8 cellular contexts compared by ENCODE assay signal in genomic region chr17:10616502-10617119, GRCh38. TPM values are rescaled to one million over a fixed set of nuclear protein-coding genes. Genes with fewer than 3 reads are reported as not detected.
A peak's percentile ranks its signal among the peaks of the same experiment; 100 is the strongest.
DNase-seq lines count a peak whose midpoint lies in the region; ATAC-seq, FAIRE-seq and TF ChIP-seq lines count a peak whose summit lies in the region.

No MANE protein-coding gene starts in this region.

- peak; percentile 98 for TF ChIP-seq CTCF in CD4-positive, alpha-beta T cell (IDR thresholded peaks at IDR 0.05)
- TF ChIP-seq CTCF in activated B cell treated with CpG ODN at 0.5 μM for 24 hours (IDR thresholded peaks at IDR 0.05): peak; percentile 94
- peak; percentile 93 for TF ChIP-seq CTCF in bronchial epithelial cell (IDR thresholded peaks at IDR 0.05; ENCODE audit: insufficient read depth, low read length, severe bottlenecking)
- TF ChIP-seq CTCF in kidney (IDR thresholded peaks at IDR 0.05; ENCODE audit: borderline replicate concordance, extremely low read depth, insufficient read depth): peak; percentile 94

- H3K27me3 ChIP-seq in CD4-positive, alpha-beta T cell (ENCODE audit: control insufficient read depth, insufficient read depth, low read length): no peaks in the 10 kb centered on the region
- H3K27me3 ChIP-seq in bronchial epithelial cell (ENCODE audit: control insufficient read depth, insufficient read depth, low read length): no peaks in the 10 kb centered on the region

- peak; percentile 50 to 75 (median 56) for DNase-seq in CD4-positive, alpha-beta T cell
- DNase-seq in NCI-H1694 treated with DMSO at 0.1 percent for 48 hours (lab: John Stamatoyannopoulos, UW) (peak; percentile 53), activated B cell treated with CpG ODN at 0.5 μM for 24 hours (peak; percentile 65), bronchial epithelial cell (ENCODE audit: low read depth) (peak; percentile 63), kidney (peak; percentile 82)
- peak; percentile 83 for DNase-seq in stimulated activated CD4-positive, alpha-beta T cell treated with anti-CD3 and anti-CD28 coated beads, Interleukin-2, amount 100 ng/mL, for 24 hours

- H3K9me3 ChIP-seq in CD4-positive, alpha-beta T cell (ENCODE audit: control insufficient read depth, low read length): no peaks in the 10 kb centered on the region
- no peaks in the 10 kb centered on the region for H3K9me3 ChIP-seq in kidney (ENCODE audit: control insufficient read depth in 1 of 2, low read length in 2 of 2)

- no peak overlapping the region for H3K27ac ChIP-seq in CD4-positive, alpha-beta T cell (ENCODE audit: low read depth, low read length)
- H3K27ac ChIP-seq in kidney (ENCODE audit: low read depth in 2 of 2, low read length in 2 of 2): no peak overlapping the region

- no peaks in the 10 kb centered on the region for H3K9me3 Mint-ChIP-seq in CD4-positive, alpha-beta T cell
- H3K9me3 Mint-ChIP-seq in activated B cell treated with CpG ODN at 0.5 μM for 24 hours: no peaks in the 10 kb centered on the region

- H3K36me3 Mint-ChIP-seq in CD4-positive, alpha-beta T cell (ENCODE audit: low read depth): no peaks in the 10 kb centered on the region
- H3K36me3 Mint-ChIP-seq in activated B cell treated with CpG ODN at 0.5 μM for 24 hours (ENCODE audit: low read depth): no peaks in the 10 kb centered on the region

- H3K36me3 ChIP-seq in bronchial epithelial cell (ENCODE audit: control insufficient read depth, insufficient read depth, low read length) (no peaks in the 10 kb centered on the region), kidney (ENCODE audit: control insufficient read depth in 1 of 2, insufficient read depth in 2 of 2, low read length in 2 of 2) (no peaks in the 10 kb centered on the region)

- ATAC-seq in CD4-positive, alpha-beta T cell (ENCODE audit: poor library complexity): peak; percentile 74
- peak; percentile 49 for ATAC-seq in GM21825 (IDR thresholded peaks at IDR 0.05; ENCODE audit: unreplicated experiment)
- peak; percentile 74 for ATAC-seq in activated B cell treated with CpG ODN at 0.5 μM for 24 hours (ENCODE audit: low read depth)
- ATAC-seq in GM18873 (IDR thresholded peaks at IDR 0.05; ENCODE audit: low FRiP score, unreplicated experiment): no peak

- H3K27ac Mint-ChIP-seq in CD4-positive, alpha-beta T cell: no peak overlapping the region
- H3K27ac Mint-ChIP-seq in activated B cell treated with CpG ODN at 0.5 μM for 24 hours: no peak overlapping the region

- intact Hi-C loops in CD4-positive, alpha-beta T cell (cut with DNase I, micrococcal nuclease): loop anchor here (5.0 to 10.0 kb wide), 2 partner anchors 689 to 892 kb away; no protein-coding TSS in a partner anchor
- intact Hi-C loops in activated B cell treated with CpG ODN at 0.5 μM for 24 hours (cut with micrococcal nuclease): loop anchor here (1.0 to 10.0 kb wide), 2 partner anchors 229 to 1042 kb away; partner anchors contain the start of genes CFAP52 and STX8
- intact Hi-C loops in kidney (cut with DNase I): loop anchor here (10.0 kb wide), 1 partner anchor 692 kb away; no protein-coding TSS in a partner anchor

- H3K4me3 ChIP-seq in bronchial epithelial cell (ENCODE audit: low read depth, low read length) (no peak overlapping the region), kidney (ENCODE audit: low read length in 2 of 2) (no peak overlapping the region)

- no peaks in the 10 kb centered on the region for H3K4me1 ChIP-seq in kidney (ENCODE audit: control insufficient read depth in 1 of 2, insufficient read depth in 1 of 2, low read depth in 1 of 2, low read length in 2 of 2)

- no peak overlapping the region for H3K9ac ChIP-seq in kidney (ENCODE audit: low read length in 2 of 2)

- CTCF ChIA-PET in CD4-positive, alpha-beta T cell (lab: Charles Lee): interaction anchor here (0.7 to 1.8 kb wide), 6 partner anchors 8 to 17 kb away, joined by 3 to 6 read pairs (median 4); no protein-coding TSS in a partner anchor
- CTCF ChIA-PET in activated B cell treated with CpG ODN at 0.5 μM for 24 hours (lab: Charles Lee): interaction anchor here (0.6 to 5.3 kb wide), 19 partner anchors 8 to 692 kb away, joined by 3 to 56 read pairs (median 6); no protein-coding TSS in a partner anchor

- peak; percentile 76 for FAIRE-seq in bronchial epithelial cell (lab: Jason Lieb, UNC)
- FAIRE-seq in kidney (lab: Jason Lieb, UNC): no peak

- no peak overlapping the region for H3K4me3 Mint-ChIP-seq in CD4-positive, alpha-beta T cell
- H3K4me3 Mint-ChIP-seq in activated B cell treated with CpG ODN at 0.5 μM for 24 hours: no peak overlapping the region

- POLR2A ChIA-PET in CD4-positive, alpha-beta T cell (lab: Charles Lee): interaction anchor here (0.5 kb wide), 1 partner anchor 251 kb away, joined by 3 read pairs; no protein-coding TSS in a partner anchor
- POLR2A ChIA-PET in activated B cell treated with CpG ODN at 0.5 μM for 24 hours (lab: Charles Lee): no interaction called here

- peaks cover 3% of the 10 kb centered on the region for H3K27me3 Mint-ChIP-seq in CD4-positive, alpha-beta T cell
- H3K27me3 Mint-ChIP-seq in activated B cell treated with CpG ODN at 0.5 μM for 24 hours: peaks cover 7% of the 10 kb centered on the region

- H3K4me1 Mint-ChIP-seq in CD4-positive, alpha-beta T cell (ENCODE audit: low read depth): no peaks in the 10 kb centered on the region
- H3K4me1 Mint-ChIP-seq in activated B cell treated with CpG ODN at 0.5 μM for 24 hours: no peaks in the 10 kb centered on the region

RNA-seq across cellular contexts. Expression of gene MYH3, which starts 40.5 kb away (rescaled TPM):
- 1 to 10 TPM; 5.4 to 5.6 TPM for total RNA-seq in CD4-positive, alpha-beta T cell
- total RNA-seq in activated B cell treated with CpG ODN at 0.5 μM for 24 hours (5.8 and 5.9 TPM in 2 replicates), bronchial epithelial cell (1.1 and 1.4 TPM in 2 replicates), kidney (2.9 TPM)
- polyA plus RNA-seq in kidney (ENCODE audit: insufficient read depth, low read depth, low replicate concordance): 2.5 TPM
